ENCODE assay signal across 10 cellular contexts in the genomic region with DNA sequence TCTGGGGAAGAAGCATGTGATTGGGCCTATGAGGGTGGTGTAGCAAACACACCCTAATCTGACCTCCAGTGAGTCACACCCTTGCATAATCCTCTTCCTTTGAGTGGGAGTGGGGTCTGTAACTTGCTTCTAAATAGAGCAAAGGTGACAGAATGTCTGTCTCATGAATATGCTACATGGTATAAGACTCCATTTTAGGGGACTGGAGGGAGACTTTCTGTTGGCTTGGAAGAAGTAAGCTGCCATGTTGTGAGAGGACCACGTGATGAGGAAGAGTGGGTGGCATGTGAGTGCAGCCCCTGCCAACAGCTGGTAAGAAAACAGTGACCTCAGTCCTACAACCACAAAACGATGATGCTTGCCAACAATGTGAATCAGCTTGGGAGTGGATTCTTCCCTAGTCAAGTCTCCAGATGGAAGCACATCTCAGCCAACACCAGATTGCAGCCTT. TPM values are rescaled to one million over a fixed set of nuclear protein-coding genes. Genes with fewer than 3 reads are reported as not detected.
DNase-seq lines count a peak whose midpoint lies in the region; ATAC-seq and TF ChIP-seq lines count a peak whose summit lies in the region.
"Had no signal": no experiment of that assay in that cellular context is flagged by ENCODE, and none has a peak within 500 bp of the region (broad histone marks: within the 10 kb centered on the region; RNA-seq: fewer than 3 reads in every experiment).

No MANE protein-coding gene starts in this region.

- ATAC-seq in natural killer cell, result no peak
- ATAC-seq: A549 had no signal

- POLR2A ChIA-PET in GM10248 (lab: Yijun Ruan, JAX), result no interaction called here

- CTCF ChIA-PET in GM10248 (lab: Yijun Ruan, JAX), result interaction anchor here (1.1 to 1.8 kb wide), 5 partner anchors 8 to 352 kb away, joined by 3 to 8 read pairs (median 6); no protein-coding TSS in a partner anchor

- H3K27me3 Mint-ChIP-seq in natural killer cell (ENCODE audit: low read depth in 2 of 2), result no peaks in the 10 kb centered on the region

- H3K4me3 Mint-ChIP-seq in natural killer cell, result peak overlapping the region; percentile 28

- peak; percentile 49 for DNase-seq in SKM-1 treated with dmso at 0.1 percent for 144 hours (lab: John Stamatoyannopoulos, UW; ENCODE audit: unreplicated experiment)
- no peak for DNase-seq in SKM-1 (lab: John Stamatoyannopoulos, UW; ENCODE audit: unreplicated experiment)
- DNase-seq in HT1080 (ENCODE audit: low read depth), result peak; percentile 96
- DNase-seq in natural killer cell, result no peak
- DNase-seq in NOMO-1 treated with dmso at 0.1 percent for 144 hours (lab: John Stamatoyannopoulos, UW; ENCODE audit: unreplicated experiment), result no peak
- no peak for DNase-seq in iPS-NIHi7 (ENCODE audit: extremely low spot score)
- no peak for DNase-seq in GM10248 (ENCODE audit: extremely low spot score)
- DNase-seq: effector CD8-positive, alpha-beta T cell had no signal

- H3K27ac ChIP-seq in angular gyrus (ENCODE audit: low read depth, low read length), result peak overlapping the region; percentile 31
- H3K27ac ChIP-seq: A549 had no signal

- TF ChIP-seq CTCF in natural killer cell (IDR thresholded peaks at IDR 0.05), result no peak
- TF ChIP-seq CTCF in GM10248 (IDR thresholded peaks at IDR 0.05; ENCODE audit: control extremely low read depth, extremely low read depth, low read depth, missing control alignments), result no peak

- no peak overlapping the region for H3K27ac Mint-ChIP-seq in natural killer cell

- peaks cover 26 to 34% of the 10 kb centered on the region in 2 donors for H3K4me1 Mint-ChIP-seq in natural killer cell

- no peaks in the 10 kb centered on the region for H3K36me3 Mint-ChIP-seq in natural killer cell

- intact Hi-C loops in natural killer cell (cut with micrococcal nuclease), result no loop called here

- no peaks in the 10 kb centered on the region for H3K9me3 Mint-ChIP-seq in natural killer cell

RNA-seq across cellular contexts. Expression of a gene that starts 3.7 kb away (rescaled TPM):
- total RNA-seq in HT1080 (2014; rRNA removed; shearing (Covaris generic)), result 2.0 and 3.0 TPM in 2 replicates
- polyA plus RNA-seq in HT1080 (2015; cell fraction: cytosol; rRNA removed), result 2.4 and 2.6 TPM in 2 replicates
- polyA plus RNA-seq in HT1080 (2015; cell fraction: nucleus; rRNA removed), result 4.8 and 5.1 TPM in 2 replicates
- total RNA-seq in natural killer cell, result 10 to 100 TPM; 14.0 to 19.2 (median 14.2) TPM

RNA-seq across cellular contexts. Expression of a gene that starts 3.8 kb away (rescaled TPM):
- total RNA-seq in HT1080 (2014; rRNA removed; shearing (Covaris generic)), result 8.2 and 8.5 TPM in 2 replicates
- 9.8 and 13.9 TPM in 2 replicates for polyA plus RNA-seq in HT1080 (2015; cell fraction: cytosol; rRNA removed)
- 17.5 and 20.9 TPM in 2 replicates for polyA plus RNA-seq in HT1080 (2015; cell fraction: nucleus; rRNA removed)
- 10 to 100 TPM; 15.7 to 38.5 (median 20.7) TPM for total RNA-seq in natural killer cell

Comparison
In these comparisons a context has a peak if more than half of its experiments do, and no peak if none do; other contexts are left out.
1. DNase-seq: peak in SKM-1 treated with dmso at 0.1 percent for 144 hours (single experiment) and HT1080 (single experiment); none in SKM-1 (single experiment), natural killer cell (single experiment), NOMO-1 treated with dmso at 0.1 percent for 144 hours (single experiment), iPS-NIHi7 (single experiment) and GM10248 (single experiment).